ENCODE assay signal across 18 cellular contexts in the genomic region with DNA sequence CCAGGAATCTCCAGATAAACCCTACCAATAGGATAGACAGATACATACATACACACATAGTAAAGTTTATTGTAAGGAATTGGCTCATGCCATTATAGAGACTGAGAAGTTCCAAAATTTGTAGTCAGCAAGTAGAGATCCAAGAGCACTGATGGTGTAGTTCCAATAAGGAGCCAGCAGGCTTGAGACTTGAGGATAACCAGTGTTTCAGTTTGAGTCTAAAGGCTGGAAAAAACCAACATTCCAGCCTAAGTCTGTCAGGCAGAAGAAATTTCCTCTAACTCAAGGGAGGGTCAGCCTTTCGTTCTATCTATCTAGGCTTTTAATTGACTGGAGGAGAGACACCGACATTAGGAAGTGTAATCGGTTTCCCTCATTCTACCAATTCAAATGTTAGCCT.
DNase-seq lines count a peak whose midpoint lies in the region; ATAC-seq and TF ChIP-seq lines count a peak whose summit lies in the region.
"Had no signal": no experiment of that assay in that cellular context is flagged by ENCODE, and none has a peak within 500 bp of the region (broad histone marks: within the 10 kb centered on the region; RNA-seq: fewer than 3 reads in every experiment).

No MANE protein-coding gene starts in this region.

- H3K79me2 ChIP-seq in H9 (ENCODE audit: insufficient read depth, low read length), result no peaks in the 10 kb centered on the region

- H2AFZ ChIP-seq in H9 (ENCODE audit: low read length), result no peak overlapping the region

- no peak overlapping the region for H3K27ac ChIP-seq in H9 (ENCODE audit: insufficient read length, low read depth, low read length)
- H3K27ac ChIP-seq: BLaER1 had no signal

- ATAC-seq in WTC11, result peak; percentile 58
- ATAC-seq in effector memory CD8-positive, alpha-beta T cell (replicated peaks), result no peak
- ATAC-seq in left colon, result no peak
- ATAC-seq: CD8-positive, alpha-beta T cell; GM12878 had no signal

- no peak overlapping the region for H2BK5ac ChIP-seq in H9 (ENCODE audit: insufficient read length, low read length)

- no peak overlapping the region for H2BK20ac ChIP-seq in H9 (ENCODE audit: low read depth, low read length, poor library complexity, severe bottlenecking)

- no peak overlapping the region for H4K8ac ChIP-seq in H9 (replicated peaks; ENCODE audit: insufficient read length, low read depth, low read length)

- H3K4me1 Mint-ChIP-seq in H9 (peaks cover 0 to 2% of the 10 kb centered on the region in 2 experiments; a peak in 1 of 4 replicates), WTC11 (peaks cover 5% of the 10 kb centered on the region), type B pancreatic cell (ENCODE audit: unreplicated experiment) (no peaks in the 10 kb centered on the region)
- H3K4me1 Mint-ChIP-seq in effector memory CD8-positive, alpha-beta T cell (ENCODE audit: low read depth in 2 of 2), result no peaks in the 10 kb centered on the region

- H2BK120ac ChIP-seq in H9 (ENCODE audit: low read depth, low read length, poor library complexity, severe bottlenecking), result no peak overlapping the region

- no peak overlapping the region for H3K18ac ChIP-seq in H9 (ENCODE audit: insufficient read length, low read depth, low read length)

- H2BK15ac ChIP-seq in H9 (ENCODE audit: low read depth, low read length), result no peak overlapping the region

- no peak overlapping the region for H3K9ac ChIP-seq in H9 (ENCODE audit: extremely low read depth, insufficient read length, low read length)
- H3K9ac ChIP-seq: BLaER1 had no signal

- intact Hi-C loops in left colon (cut with DNase I, micrococcal nuclease), result no loop called here

- no peak overlapping the region for H4K91ac ChIP-seq in H9 (ENCODE audit: insufficient read length, low read depth, low read length)

- H3K14ac ChIP-seq in H9 (ENCODE audit: insufficient read depth, low read length), result no peak overlapping the region

- no peak overlapping the region for H3K56ac ChIP-seq in H9 (ENCODE audit: insufficient read length, low read depth, low read length)

- H2AK5ac ChIP-seq in H9 (ENCODE audit: insufficient read length, low read length), result no peak overlapping the region

- WGBS in H9 (ENCODE audit: extremely low coverage, insufficient read length, low lambda C conversion rate), result no CpG with 5 or more reads among the region's 3 CpGs

- H3K9me3 ChIP-seq in H9 (ENCODE audit: control insufficient read depth, low read depth, low read length), result no peaks in the 10 kb centered on the region
- H3K9me3 ChIP-seq: BLaER1 had no signal

- no peaks in the 10 kb centered on the region for H3K27me3 ChIP-seq in H9 (ENCODE audit: insufficient read depth, low read length)
- H3K27me3 ChIP-seq: BLaER1 had no signal

- H3K4me1 ChIP-seq in H9 (ENCODE audit: insufficient read depth, low read length), result no peaks in the 10 kb centered on the region
- H3K4me1 ChIP-seq: BLaER1 had no signal

- POLR2A ChIA-PET in WTC11 (lab: Charles Lee), result no interaction called here

- no peaks in the 10 kb centered on the region for H3K27me3 Mint-ChIP-seq in H9 (ENCODE audit: low read depth)
- no peaks in the 10 kb centered on the region for H3K27me3 Mint-ChIP-seq in WTC11 (ENCODE audit: low read depth)
- no peaks in the 10 kb centered on the region for H3K27me3 Mint-ChIP-seq in type B pancreatic cell
- H3K27me3 Mint-ChIP-seq in effector memory CD8-positive, alpha-beta T cell, result peaks cover 0 to 10% of the 10 kb centered on the region in 2 donors

- no peaks in the 10 kb centered on the region for H4K20me1 ChIP-seq in H9 (ENCODE audit: control insufficient read depth, insufficient read depth, insufficient read length)
- H4K20me1 ChIP-seq: BLaER1 had no signal

- no peaks in the 10 kb centered on the region for H3K23me2 ChIP-seq in H9 (ENCODE audit: insufficient read length, low read depth, low read length, poor library complexity, severe bottlenecking)

- H3T11ph ChIP-seq in H9 (ENCODE audit: low read length), result no peak overlapping the region

- H3K27ac Mint-ChIP-seq in H9 (no peak overlapping the region), WTC11 (no peak overlapping the region), type B pancreatic cell (no peak overlapping the region)
- H3K27ac Mint-ChIP-seq in effector memory CD8-positive, alpha-beta T cell, result no peak overlapping the region
- H3K27ac Mint-ChIP-seq: CD8-positive, alpha-beta T cell had no signal

- no peak overlapping the region for H4K5ac ChIP-seq in H9 (ENCODE audit: insufficient read length, low read depth, low read length)

- H3K36me3 Mint-ChIP-seq in H9 (ENCODE audit: insufficient read depth in 1 of 3, low read depth in 3 of 3) (peaks cover 0 to 4% (median 0%) of the 10 kb centered on the region in 3 experiments; a peak in 1 of 7 replicates), WTC11 (peaks cover 3% of the 10 kb centered on the region; the same call in 1 of the 2 replicates), type B pancreatic cell (no peaks in the 10 kb centered on the region)
- no peaks in the 10 kb centered on the region for H3K36me3 Mint-ChIP-seq in effector memory CD8-positive, alpha-beta T cell (ENCODE audit: insufficient read depth)
- H3K36me3 Mint-ChIP-seq: CD8-positive, alpha-beta T cell had no signal

- TF ChIP-seq CTCF in H9 (conservative IDR thresholded peaks at IDR 0.05) (peak; percentile 55), WTC11 (IDR thresholded peaks at IDR 0.05) (no peak), fibroblast of pulmonary artery (IDR thresholded peaks at IDR 0.05; ENCODE audit: low read length, missing control alignments) (peak; percentile 7), type B pancreatic cell (conservative IDR thresholded peaks at IDR 0.05) (peak; percentile 48)

- H3K79me1 ChIP-seq in H9 (ENCODE audit: insufficient read depth, low read depth, low read length, poor library complexity, severe bottlenecking), result no peaks in the 10 kb centered on the region

- H3K23ac ChIP-seq in H9 (ENCODE audit: insufficient read length, low read depth, low read length), result no peak overlapping the region

- H3K4me3 Mint-ChIP-seq in H9 (no peak overlapping the region), WTC11 (no peak overlapping the region), type B pancreatic cell (no peak overlapping the region)
- H3K4me3 Mint-ChIP-seq in effector memory CD8-positive, alpha-beta T cell, result no peak overlapping the region
- H3K4me3 Mint-ChIP-seq: CD8-positive, alpha-beta T cell had no signal

- CTCF ChIA-PET in WTC11 (lab: Charles Lee), result no interaction called here

- H2BK12ac ChIP-seq in H9 (ENCODE audit: insufficient read length, low read depth, low read length), result no peak overlapping the region

- H3K4ac ChIP-seq in H9 (ENCODE audit: low read depth, low read length), result no peak overlapping the region

- H3K4me2 ChIP-seq in H9 (ENCODE audit: insufficient read depth, insufficient read length, low read length), result no peak overlapping the region
- H3K4me2 ChIP-seq: BLaER1 had no signal

- no peak for DNase-seq in H9
- no peak for DNase-seq in WTC11 (ENCODE audit: low spot score)
- DNase-seq in fibroblast of pulmonary artery (ENCODE audit: low read depth), result no peak
- DNase-seq in type B pancreatic cell (ENCODE audit: extremely low spot score, unreplicated experiment), result no peak
- no peak for DNase-seq in NCI-H1436 treated with DMSO at 0.1 percent for 48 hours (lab: John Stamatoyannopoulos, UW)
- DNase-seq in effector memory CD8-positive, alpha-beta T cell, result no peak
- no peak for DNase-seq in left colon
- DNase-seq: CD8-positive, alpha-beta T cell; DMS79; Karpas-422; NCI-H1105; NCI-H1694 treated with DMSO at 0.1 percent for 48 hours; NCI-H2107; NCI-H226; NCI-H526; RPMI8226 had no signal

- H3K4me3 ChIP-seq in fibroblast of pulmonary artery (replicated peaks; ENCODE audit: low read depth, low read length), result no peak overlapping the region
- H3K4me3 ChIP-seq: BLaER1, GM12878 had no signal

- H3K9me3 Mint-ChIP-seq in H9 (no peaks in the 10 kb centered on the region), WTC11 (peaks cover 4% of the 10 kb centered on the region; the same call in 1 of the 2 replicates), type B pancreatic cell (no peaks in the 10 kb centered on the region)
- H3K9me3 Mint-ChIP-seq in effector memory CD8-positive, alpha-beta T cell, result no peaks in the 10 kb centered on the region
- H3K9me3 Mint-ChIP-seq: CD8-positive, alpha-beta T cell had no signal

TF ChIP-seq in WTC11, 78 proteins besides CTCF, POLR2A, EP300 and RAD21:
- TF ChIP-seq ZNF138 (CRISPR knock-in tag; conservative IDR thresholded peaks at IDR 0.05) (no peak), FOXK1 (CRISPR knock-in tag; IDR thresholded peaks at IDR 0.05) (no peak), CBFB (CRISPR knock-in tag; IDR thresholded peaks at IDR 0.05; ENCODE audit: low read depth) (no peak), NFATC4 (CRISPR knock-in tag; IDR thresholded peaks at IDR 0.05) (no peak), JAZF1 (CRISPR knock-in tag; IDR thresholded peaks at IDR 0.05) (no peak), ZNF232 (CRISPR knock-in tag; IDR thresholded peaks at IDR 0.05) (no peak), KAT7 (CRISPR knock-in tag; IDR thresholded peaks at IDR 0.05; ENCODE audit: borderline replicate concordance) (no peak), TEAD1 (CRISPR knock-in tag; IDR thresholded peaks at IDR 0.05) (no peak), GTF2I (CRISPR knock-in tag; conservative IDR thresholded peaks at IDR 0.05) (no peak)
- TF ChIP-seq, protein P1, sequence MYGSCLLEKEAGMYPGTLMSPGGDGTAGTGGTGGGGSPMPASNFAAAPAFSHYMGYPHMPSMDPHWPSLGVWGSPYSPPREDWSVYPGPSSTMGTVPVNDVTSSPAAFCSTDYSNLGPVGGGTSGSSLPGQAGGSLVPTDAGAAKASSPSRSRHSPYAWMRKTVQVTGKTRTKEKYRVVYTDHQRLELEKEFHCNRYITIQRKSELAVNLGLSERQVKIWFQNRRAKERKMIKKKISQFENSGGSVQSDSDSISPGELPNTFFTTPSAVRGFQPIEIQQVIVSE (CRISPR knock-in tag; IDR thresholded peaks at IDR 0.05; ENCODE audit: borderline replicate concordance), result no peak
- TF ChIP-seq, protein P2, sequence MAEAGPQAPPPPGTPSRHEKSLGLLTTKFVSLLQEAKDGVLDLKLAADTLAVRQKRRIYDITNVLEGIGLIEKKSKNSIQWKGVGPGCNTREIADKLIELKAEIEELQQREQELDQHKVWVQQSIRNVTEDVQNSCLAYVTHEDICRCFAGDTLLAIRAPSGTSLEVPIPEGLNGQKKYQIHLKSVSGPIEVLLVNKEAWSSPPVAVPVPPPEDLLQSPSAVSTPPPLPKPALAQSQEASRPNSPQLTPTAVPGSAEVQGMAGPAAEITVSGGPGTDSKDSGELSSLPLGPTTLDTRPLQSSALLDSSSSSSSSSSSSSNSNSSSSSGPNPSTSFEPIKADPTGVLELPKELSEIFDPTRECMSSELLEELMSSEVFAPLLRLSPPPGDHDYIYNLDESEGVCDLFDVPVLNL (CRISPR knock-in tag; IDR thresholded peaks at IDR 0.05; ENCODE audit: borderline replicate concordance, low read depth), result no peak
